Comparison of ENCODE assay signal across 8 cellular contexts in the genomic region with DNA sequence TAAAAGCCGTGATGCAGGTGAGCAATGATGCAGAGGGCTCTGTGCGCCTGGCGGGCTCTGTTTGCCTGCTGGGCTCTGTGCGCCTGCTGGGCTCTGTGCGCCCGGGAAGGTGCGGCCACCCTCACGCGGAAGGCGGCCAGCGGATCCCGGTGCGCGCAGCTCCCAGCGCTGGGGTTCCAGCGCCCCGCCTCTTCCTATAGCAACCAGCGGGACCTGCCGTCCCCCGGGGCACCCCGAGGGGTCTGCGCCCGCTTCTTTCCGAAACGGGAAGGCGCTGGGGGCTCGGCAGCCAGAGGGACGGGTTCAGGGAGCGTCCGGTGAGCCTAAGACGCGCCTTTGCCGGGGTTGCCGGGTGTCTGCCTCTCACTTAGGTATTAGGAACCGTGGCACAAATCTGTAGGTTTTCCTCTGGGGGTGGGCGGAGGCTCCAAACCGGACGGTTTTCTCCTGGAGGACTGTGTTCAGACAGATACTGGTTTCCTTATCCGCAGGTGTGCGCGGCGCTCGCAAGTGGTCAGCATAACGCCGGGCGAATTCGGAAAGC. TPM values are rescaled to one million over a fixed set of nuclear protein-coding genes. Genes with fewer than 3 reads are reported as not detected.
DNase-seq lines count a peak whose midpoint lies in the region; ATAC-seq, FAIRE-seq and TF ChIP-seq lines count a peak whose summit lies in the region.

No MANE protein-coding gene starts in this region.

- H3K36me3 ChIP-seq in HepG2 (replicated peaks in 1 of 2; ENCODE audit: control insufficient read depth in 1 of 2, insufficient read depth in 2 of 2, low read length in 2 of 2) (peaks cover 4 to 6% of the 10 kb centered on the region in 2 experiments; a peak in 3 of 5 replicates), urinary bladder (ENCODE audit: insufficient read depth) (no peaks in the 10 kb centered on the region)

- H3K4me3 ChIP-seq in cardiac fibroblast (replicated peaks in 1 of 2; ENCODE audit: low read depth in 2 of 2, low read length in 2 of 2), result peak overlapping the region; percentile 59 to 61
- H3K4me3 ChIP-seq in HepG2 (replicated peaks in 1 of 3; ENCODE audit: insufficient read depth in 1 of 3, low read depth in 2 of 3, low read length in 3 of 3), result peak overlapping the region; percentile 63 to 87 (median 81)
- H3K4me3 ChIP-seq in urinary bladder (ENCODE audit: low read depth, low read length), result peak overlapping the region; percentile 40

- no peak for FAIRE-seq in HepG2 (lab: Jason Lieb, UNC)

- intact Hi-C loops in HepG2 (cut with micrococcal nuclease; ENCODE audit: unreplicated experiment), result no loop called here

- TF ChIP-seq CTCF in cardiac fibroblast (IDR thresholded peaks at IDR 0.05; ENCODE audit: low read depth, low read length) (no peak), HepG2 (CRISPR knock-in tag; IDR thresholded peaks at IDR 0.05) (0 out of 2 replicates have a peak, but pooled peaks have one; percentile 4)

- TF ChIP-seq POLR2A in HepG2 (IDR thresholded peaks at IDR 0.05; ENCODE audit: insufficient read depth in 1 of 2, low read depth in 2 of 2, low read length in 2 of 2), result peak in 1 of 2 experiments; percentile 27; a peak in 1 of 4 replicates

- H3K79me2 ChIP-seq in HepG2 (ENCODE audit: insufficient read depth, low read length), result no peaks in the 10 kb centered on the region

- no peak for TF ChIP-seq RAD21 in HepG2 (CRISPR knock-in tag; IDR thresholded peaks at IDR 0.05)

- in situ Hi-C loops in HepG2 (cut with HindIII; ENCODE audit: extremely low pct_ligation_motif_present, low pct_unique_long_range_greater_than_20kb), result no loop called here

- 0% methylated on average over 6 of the region's 47 CpGs for WGBS in HepG2 (ENCODE audit: low lambda C conversion rate)
- WGBS in urinary bladder, result 2% methylated on average over 47 of the region's 47 CpGs

- CTCF ChIA-PET in HepG2 (lab: Yijun Ruan, JAX; ENCODE audit: low intra/inter-chr PET ratio, low total read pairs), result no interaction called here

- no TSS peak for BruUV-seq in HepG2 (replicated peaks; lab: Mats Ljungman, UMichigan)

- H3K27ac ChIP-seq in HepG2 (ENCODE audit: extremely low read length, insufficient read depth, low read length), result peak overlapping the region; percentile 49
- H3K27ac ChIP-seq in urinary bladder (ENCODE audit: low read depth), result no peak overlapping the region

- no peaks in the 10 kb centered on the region for H3K9me3 ChIP-seq in HepG2 (ENCODE audit: low read length)

- peak overlapping the region; percentile 23 for H2AFZ ChIP-seq in HepG2 (ENCODE audit: low read length)

- no peaks in the 10 kb centered on the region; a peak in 2 of 5 replicates for H3K27me3 ChIP-seq in HepG2 (ENCODE audit: control insufficient read depth in 1 of 2, insufficient read depth in 2 of 2, low read length in 2 of 2)

- no peaks in the 10 kb centered on the region for H4K20me1 ChIP-seq in HepG2 (ENCODE audit: insufficient read depth, low read length)

- H3K9ac ChIP-seq in HepG2 (ENCODE audit: insufficient read depth, low read depth, low read length), result peak overlapping the region; percentile 69

- TF ChIP-seq EP300 in HepG2 (IDR thresholded peaks at IDR 0.05; ENCODE audit: low read depth in 2 of 2, low read length in 2 of 2), result no peak
- no peak for TF ChIP-seq EP300 in HepG2 (CRISPR knock-in tag; IDR thresholded peaks at IDR 0.05; ENCODE audit: borderline replicate concordance)

- peak; percentile 54 for DNase-seq in NCI-H1092 treated with DMSO at 0.1 percent for 48 hours (lab: John Stamatoyannopoulos, UW)
- DNase-seq in NCI-H1092 (lab: John Stamatoyannopoulos, UW), result no peak
- peak; percentile 12 for DNase-seq in NCI-H510A (lab: John Stamatoyannopoulos, UW)
- DNase-seq in cardiac fibroblast (ENCODE audit: low read depth in 2 of 2), result peak; percentile 18 to 54
- peak; percentile 16 for DNase-seq in HepG2 (ENCODE audit: low spot score)
- no peak for DNase-seq in SIG-M5 treated with dmso at 0.1 percent for 504 hours (lab: John Stamatoyannopoulos, UW; ENCODE audit: unreplicated experiment)

- peak overlapping the region; percentile 95 for H3K4me2 ChIP-seq in HepG2 (ENCODE audit: low read depth, low read length)

- POLR2A ChIA-PET in HepG2 (lab: Yijun Ruan, JAX), result interaction anchor here (1.1 kb wide), 1 partner anchor 86 kb away, joined by 4 read pairs; no protein-coding TSS in a partner anchor

- peak; percentile 79 for ATAC-seq in HepG2
- no peak for ATAC-seq in HG03457 (IDR thresholded peaks at IDR 0.05; ENCODE audit: unreplicated experiment)

- H3K4me1 ChIP-seq in HepG2 (ENCODE audit: insufficient read depth, low read length) (peaks cover 5% of the 10 kb centered on the region), urinary bladder (ENCODE audit: insufficient read depth) (no peaks in the 10 kb centered on the region)

TF ChIP-seq in HepG2, 621 proteins besides CTCF, POLR2A, EP300 and RAD21 (continues in another document):
- no peak for TF ChIP-seq MAZ (IDR thresholded peaks at IDR 0.05; ENCODE audit: borderline replicate concordance, low read depth, low read length)
- TF ChIP-seq MAZ (CRISPR knock-in tag; IDR thresholded peaks at IDR 0.05; ENCODE audit: low read depth), result no peak
- TF ChIP-seq ISX (CRISPR knock-in tag; conservative IDR thresholded peaks at IDR 0.05), result no peak
- TF ChIP-seq, protein P1, sequence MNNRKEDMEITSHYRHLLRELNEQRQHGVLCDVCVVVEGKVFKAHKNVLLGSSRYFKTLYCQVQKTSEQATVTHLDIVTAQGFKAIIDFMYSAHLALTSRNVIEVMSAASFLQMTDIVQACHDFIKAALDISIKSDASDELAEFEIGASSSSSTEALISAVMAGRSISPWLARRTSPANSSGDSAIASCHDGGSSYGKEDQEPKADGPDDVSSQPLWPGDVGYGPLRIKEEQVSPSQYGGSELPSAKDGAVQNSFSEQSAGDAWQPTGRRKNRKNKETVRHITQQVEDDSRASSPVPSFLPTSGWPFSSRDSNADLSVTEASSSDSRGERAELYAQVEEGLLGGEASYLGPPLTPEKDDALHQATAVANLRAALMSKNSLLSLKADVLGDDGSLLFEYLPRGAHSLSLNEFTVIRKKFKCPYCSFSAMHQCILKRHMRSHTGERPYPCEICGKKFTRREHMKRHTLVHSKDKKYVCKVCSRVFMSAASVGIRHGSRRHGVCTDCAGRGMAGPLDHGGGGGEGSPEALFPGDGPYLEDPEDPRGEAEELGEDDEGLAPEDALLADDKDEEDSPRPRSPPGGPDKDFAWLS (CRISPR knock-in tag; IDR thresholded peaks at IDR 0.05; ENCODE audit: borderline replicate concordance), result no peak
- TF ChIP-seq NKX3-1 (CRISPR knock-in tag; IDR thresholded peaks at IDR 0.05), result no peak
- TF ChIP-seq, protein P2, sequence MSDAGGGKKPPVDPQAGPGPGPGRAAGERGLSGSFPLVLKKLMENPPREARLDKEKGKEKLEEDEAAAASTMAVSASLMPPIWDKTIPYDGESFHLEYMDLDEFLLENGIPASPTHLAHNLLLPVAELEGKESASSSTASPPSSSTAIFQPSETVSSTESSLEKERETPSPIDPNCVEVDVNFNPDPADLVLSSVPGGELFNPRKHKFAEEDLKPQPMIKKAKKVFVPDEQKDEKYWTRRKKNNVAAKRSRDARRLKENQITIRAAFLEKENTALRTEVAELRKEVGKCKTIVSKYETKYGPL (CRISPR knock-in tag; IDR thresholded peaks at IDR 0.05), result no peak
- TF ChIP-seq AGO2 (optimal IDR thresholded peaks at IDR 0.05; ENCODE audit: low read depth, low read length), result peak; percentile 53
- no peak for TF ChIP-seq ZNF792 (CRISPR knock-in tag; IDR thresholded peaks at IDR 0.05)
- TF ChIP-seq CBFB (CRISPR knock-in tag; IDR thresholded peaks at IDR 0.05), result no peak
- TF ChIP-seq, protein P3, sequence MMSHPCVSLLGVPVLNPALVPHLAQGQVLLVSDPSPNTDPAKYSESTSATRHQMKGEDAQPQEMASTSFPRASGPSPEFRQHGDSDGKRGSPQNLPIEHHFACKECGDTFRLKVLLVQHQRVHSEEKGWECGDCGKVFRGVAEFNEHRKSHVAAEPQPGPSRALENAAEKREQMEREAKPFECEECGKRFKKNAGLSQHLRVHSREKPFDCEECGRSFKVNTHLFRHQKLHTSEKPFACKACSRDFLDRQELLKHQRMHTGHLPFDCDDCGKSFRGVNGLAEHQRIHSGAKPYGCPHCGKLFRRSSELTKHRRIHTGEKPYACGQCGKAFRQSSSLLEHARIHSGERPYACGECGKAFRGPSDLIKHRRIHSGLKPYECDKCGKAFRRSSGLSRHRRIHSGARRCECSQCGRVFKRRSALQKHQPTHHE (CRISPR knock-in tag; IDR thresholded peaks at IDR 0.05; ENCODE audit: borderline replicate concordance), result no peak
- TF ChIP-seq ZNF816 (CRISPR knock-in tag; IDR thresholded peaks at IDR 0.05; ENCODE audit: borderline replicate concordance), result no peak
- TF ChIP-seq CHD2 (IDR thresholded peaks at IDR 0.05; ENCODE audit: low read depth, low read length), result no peak
- no peak; the same call in 1 of the 2 replicates for TF ChIP-seq AKAP8 (CRISPR knock-in tag; IDR thresholded peaks at IDR 0.05)
- no peak for TF ChIP-seq ZNF292 (CRISPR knock-in tag; IDR thresholded peaks at IDR 0.05; ENCODE audit: borderline replicate concordance, low read depth)

RNA-seq across cellular contexts. Expression of a gene that starts 31.8 kb away (rescaled TPM):
- 54.4 and 63.3 TPM in 2 replicates for total RNA-seq in HepG2 (2016; rRNA removed; fragmentation: Illumina TruSeq; extraction: Trizol)
- total RNA-seq in HepG2 (2016; cell fraction: cytosol; rRNA removed; fragmentation: Illumina TruSeq; extraction: Trizol; ENCODE audit: low read depth), result 77.4 and 86.8 TPM in 2 replicates
- 53.4 and 57.4 TPM in 2 replicates for total RNA-seq in HepG2 (2016; cell fraction: insoluble cytoplasmic fraction; rRNA removed; fragmentation: Illumina TruSeq; extraction: Trizol)
- 107 and 119 TPM in 2 replicates for total RNA-seq in HepG2 (2016; cell fraction: membrane; rRNA removed; fragmentation: Illumina TruSeq; extraction: Trizol)
- 30.5 and 39.1 TPM in 2 replicates for total RNA-seq in HepG2 (2016; cell fraction: nucleus; rRNA removed; fragmentation: Illumina TruSeq; extraction: Trizol)
- 75.9 and 78.8 TPM in 2 replicates for polyA plus RNA-seq in HepG2 (2011; rRNA removed)
- polyA plus RNA-seq in HepG2 (2011; cell fraction: cytosol; rRNA removed), result 94.5 and 113 TPM in 2 replicates
- polyA plus RNA-seq in HepG2 (2011; cell fraction: nucleus; rRNA removed), result 103 and 105 TPM in 2 replicates
- 35.7 and 48.7 TPM in 2 replicates for polyA plus RNA-seq in HepG2 (2012)
- polyA plus RNA-seq in HepG2 (2016; cell fraction: cytosol; fragmentation: Illumina TruSeq; extraction: Trizol; ENCODE audit: low read depth), result 112 and 134 TPM in 2 replicates
- polyA plus RNA-seq in HepG2 (2016; cell fraction: insoluble cytoplasmic fraction; fragmentation: Illumina TruSeq; extraction: Trizol; ENCODE audit: low read depth), result 63.9 and 73.9 TPM in 2 replicates
- 114 and 126 TPM in 2 replicates for polyA plus RNA-seq in HepG2 (2016; cell fraction: membrane; fragmentation: Illumina TruSeq; extraction: Trizol; ENCODE audit: low read depth)
- 61.2 and 66.3 TPM in 2 replicates for polyA plus RNA-seq in HepG2 (2016; cell fraction: nucleus; fragmentation: Illumina TruSeq; extraction: Trizol; ENCODE audit: insufficient read depth, low read depth)
- 63.7 and 112 TPM in 2 replicates for polyA minus RNA-seq in HepG2 (2011; rRNA and poly(A)+ RNA removed; ENCODE audit: low replicate concordance)
- 25.9 and 26.0 TPM in 2 replicates for polyA minus RNA-seq in HepG2 (2011; cell fraction: cytosol; rRNA and poly(A)+ RNA removed)
- polyA minus RNA-seq in HepG2 (2011; cell fraction: nucleus; rRNA and poly(A)+ RNA removed), result 50.1 and 53.1 TPM in 2 replicates
- 122 TPM for total RNA-seq in urinary bladder
- polyA plus RNA-seq in urinary bladder, result 145 TPM

Comparison
In these comparisons a context has a peak if more than half of its experiments do, and no peak if none do; other contexts are left out.
1. DNase-seq: peak in NCI-H1092 treated with DMSO at 0.1 percent for 48 hours (single experiment), NCI-H510A (single experiment), cardiac fibroblast (2 of 2) and HepG2 (single experiment); none in NCI-H1092 (single experiment) and SIG-M5 treated with dmso at 0.1 percent for 504 hours (single experiment).
2. Peak in every context shown above with its lines, with median percentiles within 50 percentile points of each other: H3K4me3 ChIP-seq.